8 cellular contexts compared by ENCODE assay signal in the genomic region with DNA sequence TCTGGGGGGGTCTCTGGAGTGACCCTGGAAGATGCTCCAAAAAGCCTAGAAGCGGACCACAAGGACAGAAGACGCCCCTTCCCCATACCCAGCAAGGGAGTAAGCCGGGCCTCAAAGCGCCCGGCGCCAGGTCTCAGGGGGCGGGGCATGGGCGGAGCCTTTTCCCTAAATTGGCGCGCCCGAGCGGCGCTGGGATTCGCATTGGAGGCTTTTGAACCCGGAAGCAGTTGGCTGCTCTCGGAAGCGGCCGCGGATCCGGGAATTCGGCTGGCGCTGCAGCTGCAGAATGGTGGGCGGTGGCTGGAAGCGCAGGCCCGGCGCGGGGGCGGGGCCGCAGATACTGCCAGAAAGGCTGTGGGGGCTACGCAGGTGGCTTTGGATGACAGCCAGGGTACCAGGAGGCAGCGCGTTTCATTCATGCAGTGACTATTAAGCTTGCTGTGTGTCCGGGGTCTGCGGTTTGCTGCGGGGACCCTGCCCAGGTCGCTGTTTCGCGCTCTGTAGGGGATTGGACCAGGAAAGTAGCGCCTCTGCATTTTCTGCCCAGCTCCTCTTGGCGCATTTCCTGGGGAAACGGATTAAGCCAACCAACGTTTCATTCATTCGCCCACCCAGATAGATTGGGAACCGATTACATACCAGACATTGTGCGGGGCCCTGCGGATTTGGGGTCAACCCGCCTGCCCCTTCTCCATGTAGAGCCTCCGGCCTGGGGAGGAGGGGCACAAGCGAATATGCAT.
A peak's percentile ranks its signal among the peaks of the same experiment; 100 is the strongest.
DNase-seq lines count a peak whose midpoint lies in the region; ATAC-seq, FAIRE-seq and TF ChIP-seq lines count a peak whose summit lies in the region.

No MANE protein-coding gene starts in this region.

- peak; percentile 28 to 90 (median 72) for DNase-seq in C1 segment of cervical spinal cord (lab: John Stamatoyannopoulos, UW)
- peak; percentile 29 for DNase-seq in HS-5 (ENCODE audit: low read depth)
- DNase-seq in SKM-1 (lab: John Stamatoyannopoulos, UW; ENCODE audit: unreplicated experiment): peak; percentile 25
- DNase-seq in left ventricle myocardium inferior: peak; percentile 87
- peak; percentile 85 to 94 (median 88) for DNase-seq in pancreas
- DNase-seq in transverse colon: peak; percentile 73
- DNase-seq in KG1 (lab: John Stamatoyannopoulos, UW): no peak

- TF ChIP-seq POLR2A in transverse colon (IDR thresholded peaks at IDR 0.05): no peak

- no peak for FAIRE-seq in pancreas (lab: Jason Lieb, UNC)

- intact Hi-C loops in left ventricle myocardium inferior (cut with micrococcal nuclease) (no loop called here), pancreas (cut with DNase I) (no loop called here), transverse colon (cut with DNase I; ENCODE audit: low total_unique reads) (no loop called here)

- WGBS in pancreas, 2 donors: 2 to 3% methylated on average over 49 of the region's 49 CpGs
- WGBS in transverse colon (ENCODE audit: low coverage in 1 of 2), 2 donors: 40 to 70% methylated on average over 2 to 49 of the region's 49 CpGs

- H3K27me3 ChIP-seq in left ventricle myocardium inferior (ENCODE audit: low read depth) (no peaks in the 10 kb centered on the region), pancreas (no peaks in the 10 kb centered on the region), transverse colon (no peaks in the 10 kb centered on the region)

- H3K4me1 ChIP-seq in left ventricle myocardium inferior: peaks cover 20% of the 10 kb centered on the region
- H3K4me1 ChIP-seq in pancreas: peaks cover 0 to 5% (median 0%) of the 10 kb centered on the region in 3 donors
- peaks cover 0 to 16% (median 3%) of the 10 kb centered on the region in 4 donors for H3K4me1 ChIP-seq in transverse colon

- TF ChIP-seq EP300 in transverse colon (IDR thresholded peaks at IDR 0.05; ENCODE audit: low read depth): no peak

- H3K36me3 ChIP-seq in left ventricle myocardium inferior (no peaks in the 10 kb centered on the region), pancreas (no peaks in the 10 kb centered on the region), transverse colon (no peaks in the 10 kb centered on the region)

- H3K27ac ChIP-seq in angular gyrus (ENCODE audit: low read depth, low read length) (peak overlapping the region; percentile 62), left ventricle myocardium inferior (replicated peaks) (peak overlapping the region; percentile 25), pancreas (peak overlapping the region in 1 of 4 donors; percentile 45), transverse colon (peak overlapping the region; percentile 16 to 71 (median 30))

- TF ChIP-seq CTCF in left ventricle myocardium inferior (IDR thresholded peaks at IDR 0.05; ENCODE audit: borderline replicate concordance) (no peak), pancreas (IDR thresholded peaks at IDR 0.05) (no peak), transverse colon (IDR thresholded peaks at IDR 0.05) (no peak)

- H3K9me3 ChIP-seq in left ventricle myocardium inferior (replicated peaks) (no peaks in the 10 kb centered on the region), pancreas (no peaks in the 10 kb centered on the region), transverse colon (no peaks in the 10 kb centered on the region)

- H3K4me3 ChIP-seq in left ventricle myocardium inferior: peak overlapping the region; percentile 70
- H3K4me3 ChIP-seq in pancreas: peak overlapping the region; percentile 40 to 79 (median 66)
- peak overlapping the region; percentile 38 to 72 (median 42) for H3K4me3 ChIP-seq in transverse colon

- peak; percentile 98 to 100 (median 99) for ATAC-seq in pancreas

- in situ Hi-C loops in transverse colon (cut with MboI; ENCODE audit: low pct_ligation_motif_present in 1 of 4, low pct_unique_long_range_greater_than_20kb in 1 of 4, low sequenced_read_pairs in 3 of 4): no loop called here
